ENCODE assay signal across 20 cellular contexts in the genomic region with DNA sequence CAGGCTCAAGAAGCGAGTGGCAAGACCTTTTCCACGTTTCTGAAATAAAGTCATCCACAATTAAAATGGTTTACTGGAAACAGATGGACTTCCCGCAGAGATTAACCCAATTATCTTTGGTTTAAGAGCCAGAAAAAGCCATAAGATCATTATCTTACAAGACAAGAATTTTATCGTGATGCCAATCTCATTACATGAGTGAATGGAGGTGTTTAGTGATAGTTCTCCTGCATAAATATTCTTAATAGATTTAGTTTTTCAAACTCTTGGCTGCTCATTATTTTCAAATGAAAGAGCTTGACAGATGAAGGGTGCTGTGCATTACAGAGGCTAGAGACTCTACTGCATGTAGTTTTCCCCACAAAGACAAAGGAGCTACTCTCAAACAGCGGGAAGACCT.
DNase-seq lines count a peak whose midpoint lies in the region; ATAC-seq and TF ChIP-seq lines count a peak whose summit lies in the region.
"Had no signal": no experiment of that assay in that cellular context is flagged by ENCODE, and none has a peak within 500 bp of the region (broad histone marks: within the 10 kb centered on the region; RNA-seq: fewer than 3 reads in every experiment).

No MANE protein-coding gene starts in this region.

- no peak overlapping the region for H3K4me2 ChIP-seq in mammary epithelial cell (ENCODE audit: insufficient read depth, low read depth, low read length)
- H3K4me2 ChIP-seq: KMS-11 had no signal

- in situ Hi-C loops in mammary epithelial cell (cut with MboI; ENCODE audit: low sequenced_read_pairs in 2 of 2) = no loop called here
- in situ Hi-C loops in astrocyte of the cerebellum (cut with HindIII; ENCODE audit: low sequenced_read_pairs) = no loop called here

- no peak for TF ChIP-seq POLR2A in breast epithelium (IDR thresholded peaks at IDR 0.05)

- 33% methylated on average over 5 of the region's 5 CpGs for WGBS in mammary epithelial cell (ENCODE audit: low coverage, missing lambda C conversion rate)

- H3K9me3 ChIP-seq in mammary epithelial cell (replicated peaks; ENCODE audit: insufficient read depth, low read length) = no peaks in the 10 kb centered on the region
- no peaks in the 10 kb centered on the region for H3K9me3 ChIP-seq in breast epithelium
- H3K9me3 ChIP-seq: MG63, SJSA1 had no signal

- no peaks in the 10 kb centered on the region for H4K20me1 ChIP-seq in mammary epithelial cell (ENCODE audit: insufficient read depth, low read length)

- no peak overlapping the region for H3K9ac ChIP-seq in mammary epithelial cell (ENCODE audit: insufficient read depth, low read length)
- H3K9ac ChIP-seq: KMS-11 had no signal

- peak overlapping the region; percentile 28 for H2AFZ ChIP-seq in mammary epithelial cell (ENCODE audit: low read depth, low read length)

- intact Hi-C loops in mammary epithelial cell (cut with micrococcal nuclease) = no loop called here
- intact Hi-C loops in breast epithelium (cut with DNase I; ENCODE audit: low total_unique reads) = no loop called here

- dilution Hi-C loops in mammary epithelial cell (cut with HindIII; ENCODE audit: low sequenced_read_pairs) = no loop called here

- H3K27ac ChIP-seq in mammary epithelial cell (ENCODE audit: insufficient read depth, low read depth, low read length) (no peak overlapping the region), breast epithelium (no peak overlapping the region)
- H3K27ac ChIP-seq: 22Rv1, C4-2B, KMS-11, RWPE1, SJSA1 had no signal

- ATAC-seq in HG03457 (IDR thresholded peaks at IDR 0.05; ENCODE audit: unreplicated experiment) (no peak), GM21576 (IDR thresholded peaks at IDR 0.05; ENCODE audit: unreplicated experiment) (no peak), GM19324 (IDR thresholded peaks at IDR 0.05; ENCODE audit: low FRiP score, unreplicated experiment) (no peak)
- ATAC-seq: HepG2 had no signal

- H3K27me3 ChIP-seq in mammary epithelial cell (ENCODE audit: insufficient read depth, low read length) (no peaks in the 10 kb centered on the region), breast epithelium (no peaks in the 10 kb centered on the region)
- H3K27me3 ChIP-seq: MG63, SJSA1 had no signal

- TF ChIP-seq CTCF in mammary epithelial cell (conservative IDR thresholded peaks at IDR 0.05 in 1 of 2, IDR thresholded peaks at IDR 0.05 in 1 of 2; ENCODE audit: extremely low read depth in 1 of 2, insufficient read depth in 1 of 2, low read depth in 1 of 2, low read length in 2 of 2) (no peak), breast epithelium (IDR thresholded peaks at IDR 0.05) (no peak), astrocyte of the cerebellum (IDR thresholded peaks at IDR 0.05; ENCODE audit: low read depth, low read length, missing control alignments) (no peak)

- H3K79me2 ChIP-seq in mammary epithelial cell (ENCODE audit: insufficient read depth, low read length) = no peaks in the 10 kb centered on the region

- CTCF ChIA-PET in mammary epithelial cell (lab: Charles Lee; ENCODE audit: low non-redundant PET) = no interaction called here

- H3K36me3 ChIP-seq in mammary epithelial cell (ENCODE audit: insufficient read depth, low read length) (no peaks in the 10 kb centered on the region), breast epithelium (no peaks in the 10 kb centered on the region)
- H3K36me3 ChIP-seq: MG63, SJSA1 had no signal

- BruUV-seq in mammary epithelial cell (replicated peaks; lab: Mats Ljungman, UMichigan) = no TSS peak

- no peak overlapping the region for H3K4me3 ChIP-seq in mammary epithelial cell (replicated peaks in 1 of 3; ENCODE audit: insufficient read depth in 1 of 3, low read depth in 2 of 3, low read length in 3 of 3)
- H3K4me3 ChIP-seq in breast epithelium = no peak overlapping the region
- no peak overlapping the region for H3K4me3 ChIP-seq in astrocyte of the cerebellum (ENCODE audit: low read depth, low read length)
- H3K4me3 ChIP-seq: MG63, SJSA1 had no signal

- H3K4me1 ChIP-seq in mammary epithelial cell (ENCODE audit: insufficient read depth, low read length) (no peaks in the 10 kb centered on the region), breast epithelium (no peaks in the 10 kb centered on the region)
- H3K4me1 ChIP-seq: SJSA1 had no signal

- DNase-seq in mammary epithelial cell (no peak), breast epithelium (ENCODE audit: low spot score in 2 of 2) (no peak), NCI-H69 (lab: John Stamatoyannopoulos, UW) (peak; percentile 65), astrocyte of the cerebellum (ENCODE audit: low read depth) (peak; percentile 13), pons (ENCODE audit: low spot score) (no peak)
- DNase-seq: DND-41, MG63, NCI-H1092 treated with DMSO at 0.1 percent for 48 hours, NCI-H1694 treated with DMSO at 0.1 percent for 48 hours, NCI-H510A, T-helper 1 cell had no signal

Comparison
In these comparisons a context has a peak if more than half of its experiments do, and no peak if none do; other contexts are left out.
1. DNase-seq: peak in NCI-H69 (single experiment) and astrocyte of the cerebellum (single experiment); none in mammary epithelial cell (single experiment), breast epithelium (0 of 2) and pons (single experiment).